In the genomic region with DNA sequence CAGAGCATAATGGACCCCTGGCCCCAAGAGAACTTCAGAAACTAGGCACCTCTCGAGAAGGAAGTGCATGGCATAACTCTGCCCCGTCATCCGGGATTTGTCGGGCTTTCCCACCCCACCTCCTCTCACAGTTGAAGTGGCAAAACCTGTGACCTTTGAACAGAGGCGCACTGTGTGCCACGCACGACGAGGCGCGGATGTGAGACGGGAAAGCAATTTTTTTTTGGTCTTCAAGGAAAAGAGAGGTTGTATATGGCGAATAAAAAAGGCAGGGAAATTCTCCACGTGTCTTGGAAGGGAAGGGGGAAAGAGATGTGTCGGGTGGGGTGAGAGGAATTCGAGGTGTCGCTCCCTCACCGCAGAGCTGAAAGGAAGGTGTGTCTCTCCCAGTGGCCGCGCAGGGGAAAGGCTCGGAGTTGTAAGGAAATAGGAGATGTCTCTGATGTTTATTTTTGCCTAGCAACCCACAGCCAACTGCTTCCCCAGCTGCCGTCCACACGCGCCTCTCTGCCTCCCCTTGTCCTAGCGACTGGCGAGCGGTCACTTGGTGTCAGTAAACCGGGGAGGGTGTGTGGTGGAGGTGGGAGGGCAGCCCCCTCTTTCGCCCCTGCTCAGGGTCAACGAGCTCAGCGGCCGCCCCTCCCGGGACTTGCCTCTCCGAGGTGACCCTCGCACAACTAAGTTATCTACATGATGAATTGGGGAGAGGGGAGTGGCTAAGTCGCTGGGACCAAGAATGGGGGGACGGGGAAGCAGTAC, we compare ENCODE assay signal across 8 cellular contexts. TPM values are rescaled to one million over a fixed set of nuclear protein-coding genes. Genes with fewer than 3 reads are reported as not detected.
DNase-seq lines count a peak whose midpoint lies in the region; ATAC-seq and TF ChIP-seq lines count a peak whose summit lies in the region.

No MANE protein-coding gene starts in this region.

- peaks cover 18% of the 10 kb centered on the region for H3K36me3 Mint-ChIP-seq in activated naive CD8-positive, alpha-beta T cell treated with anti-CD3 and anti-CD28 coated beads for 36 hours
- H3K36me3 Mint-ChIP-seq in neural progenitor cell, result peaks cover 7% of the 10 kb centered on the region

- H3F3A ChIP-seq in Loucy (ENCODE audit: low read depth), result 0 out of 2 replicates have a peak, but pooled peaks cover 3% of the 10 kb centered on the region
- H3F3A ChIP-seq in neural progenitor cell (ENCODE audit: low read depth), result peaks cover 4% of the 10 kb centered on the region

- ATAC-seq in GM21360 (IDR thresholded peaks at IDR 0.05; ENCODE audit: unreplicated experiment), result peak; percentile 1

- H2AFZ ChIP-seq in Loucy (ENCODE audit: low read length) (peak overlapping the region; percentile 99), neural progenitor cell (replicated peaks) (peak overlapping the region; percentile 99)

- peaks cover 25% of the 10 kb centered on the region for H4K20me1 ChIP-seq in Loucy (ENCODE audit: insufficient read depth, low read length, poor library complexity, severe bottlenecking)
- H4K20me1 ChIP-seq in neural progenitor cell (ENCODE audit: low read depth), result peaks cover 29% of the 10 kb centered on the region

- H3K79me2 ChIP-seq in Loucy (ENCODE audit: insufficient read depth, low read length), result peaks cover 39% of the 10 kb centered on the region
- peaks cover 41% of the 10 kb centered on the region for H3K79me2 ChIP-seq in neural progenitor cell (ENCODE audit: low read depth)

- H3K9me2 ChIP-seq in Loucy (replicated peaks; ENCODE audit: low read depth, low read length), result no peaks in the 10 kb centered on the region

- no peaks in the 10 kb centered on the region for H3K9me3 ChIP-seq in Loucy (ENCODE audit: insufficient read depth, low read depth, low read length)
- H3K9me3 ChIP-seq in neural progenitor cell (ENCODE audit: low read depth), result no peaks in the 10 kb centered on the region

- H3K36me3 ChIP-seq in Loucy (ENCODE audit: insufficient read depth, low read length), result no peaks in the 10 kb centered on the region
- H3K36me3 ChIP-seq in neural progenitor cell, result no peaks in the 10 kb centered on the region
- H3K36me3 ChIP-seq in urinary bladder (ENCODE audit: insufficient read depth), result no peaks in the 10 kb centered on the region

- peak overlapping the region; percentile 85 for H3K27ac Mint-ChIP-seq in activated naive CD8-positive, alpha-beta T cell treated with anti-CD3 and anti-CD28 coated beads for 36 hours
- H3K27ac Mint-ChIP-seq in neural progenitor cell, result peak overlapping the region; percentile 67

- H3K27ac ChIP-seq in C4-2B (peak overlapping the region; percentile 92), neural progenitor cell (no peak overlapping the region), urinary bladder (ENCODE audit: low read depth) (peak overlapping the region; percentile 91)

- WGBS in urinary bladder, result 10% methylated on average over 36 of the region's 36 CpGs

- H3K4me3 ChIP-seq in Loucy (ENCODE audit: low read length, poor library complexity, severe bottlenecking) (peak overlapping the region; percentile 84), neural progenitor cell (peak overlapping the region; percentile 99), urinary bladder (ENCODE audit: low read depth, low read length) (peak overlapping the region; percentile 99)

- no peaks in the 10 kb centered on the region for H3K9me3 Mint-ChIP-seq in activated naive CD8-positive, alpha-beta T cell treated with anti-CD3 and anti-CD28 coated beads for 36 hours
- H3K9me3 Mint-ChIP-seq in neural progenitor cell, result peaks cover 2% of the 10 kb centered on the region

- peak overlapping the region; percentile 89 for H3K4me3 Mint-ChIP-seq in activated naive CD8-positive, alpha-beta T cell treated with anti-CD3 and anti-CD28 coated beads for 36 hours
- H3K4me3 Mint-ChIP-seq in neural progenitor cell, result peak overlapping the region; percentile 96

- H3K27me3 ChIP-seq in Loucy (ENCODE audit: insufficient read depth, low read length, poor library complexity, severe bottlenecking) (no peaks in the 10 kb centered on the region), neural progenitor cell (peaks cover 8% of the 10 kb centered on the region)

- H3K9ac ChIP-seq in Loucy (ENCODE audit: low read depth, low read length, poor library complexity, severe bottlenecking) (peak overlapping the region; percentile 70), neural progenitor cell (no peak overlapping the region)

- peaks cover 29% of the 10 kb centered on the region for H3K4me1 ChIP-seq in Loucy (ENCODE audit: insufficient read depth, low read length, poor library complexity, severe bottlenecking)
- peaks cover 15% of the 10 kb centered on the region for H3K4me1 ChIP-seq in neural progenitor cell
- peaks cover 1% of the 10 kb centered on the region for H3K4me1 ChIP-seq in urinary bladder (ENCODE audit: insufficient read depth)

- H3K27me3 Mint-ChIP-seq in activated naive CD8-positive, alpha-beta T cell treated with anti-CD3 and anti-CD28 coated beads for 36 hours, result no peaks in the 10 kb centered on the region
- H3K27me3 Mint-ChIP-seq in neural progenitor cell (ENCODE audit: insufficient read depth, low read depth), result peaks cover 6% of the 10 kb centered on the region

- DNase-seq in RPMI7951 (ENCODE audit: low read depth) (peak; percentile 91), globus pallidus (ENCODE audit: low spot score) (peak; percentile 56), neural progenitor cell (ENCODE audit: low spot score) (peak; percentile 86)
- peak; percentile 35 for DNase-seq in activated naive CD8-positive, alpha-beta T cell treated with anti-CD3 and anti-CD28 coated beads for 36 hours

- H3K4me1 Mint-ChIP-seq in activated naive CD8-positive, alpha-beta T cell treated with anti-CD3 and anti-CD28 coated beads for 36 hours, result peaks cover 35% of the 10 kb centered on the region
- peaks cover 33% of the 10 kb centered on the region for H3K4me1 Mint-ChIP-seq in neural progenitor cell

- peak overlapping the region; percentile 92 for H3K4me2 ChIP-seq in Loucy (ENCODE audit: low read depth, low read length, poor library complexity, severe bottlenecking)
- peak overlapping the region; percentile 97 for H3K4me2 ChIP-seq in neural progenitor cell

- TF ChIP-seq CTCF in C4-2B (conservative IDR thresholded peaks at IDR 0.05) (peak; percentile 46), Loucy (conservative IDR thresholded peaks at IDR 0.05; ENCODE audit: low read length) (no peak), neural progenitor cell (IDR thresholded peaks at IDR 0.05) (peak; percentile 27)

RNA-seq across cellular contexts. Expression of a gene that starts 0.8 kb away (rescaled TPM):
- 24.1 and 24.5 TPM in 2 replicates for total RNA-seq in RPMI7951 (2014; rRNA removed; shearing (Covaris generic))
- total RNA-seq in activated naive CD8-positive, alpha-beta T cell treated with anti-CD3 and anti-CD28 coated beads for 36 hours, result 10 to 100 TPM; 29.6 to 33.0 TPM
- total RNA-seq in neural progenitor cell (ENCODE audit: low replicate concordance) (29.6 and 34.2 TPM in 2 replicates), urinary bladder (40.9 TPM)
- polyA plus RNA-seq in urinary bladder, result 12.0 TPM

Comparison
In these comparisons a context has a peak if more than half of its experiments do, and no peak if none do; other contexts are left out.
1. DNase-seq: peak in every context shown above with its lines; median percentile 91 in RPMI7951; 86 in neural progenitor cell; 56 in globus pallidus; 35 in activated naive CD8-positive, alpha-beta T cell treated with anti-CD3 and anti-CD28 coated beads for 36 hours.